In genomic region chr11:123584737-123585136, GRCh38 we compare ENCODE assay signal across 16 cellular contexts.
DNase-seq lines count a peak whose midpoint lies in the region; ATAC-seq and TF ChIP-seq lines count a peak whose summit lies in the region.
"Had no signal": no experiment of that assay in that cellular context is flagged by ENCODE, and none has a peak within 500 bp of the region (broad histone marks: within the 10 kb centered on the region; RNA-seq: fewer than 3 reads in every experiment).

No MANE protein-coding gene starts in this region.

- peak overlapping the region; percentile 41; the same call in 1 of the 2 replicates for H3K9ac ChIP-seq in BLaER1
- no peak overlapping the region for H3K9ac ChIP-seq in neural progenitor cell

- no peak for ATAC-seq in stimulated activated naive CD8-positive, alpha-beta T cell treated with anti-CD3 and anti-CD28 coated beads, Interleukin-15, Interleukin-2, amounts not matched to agents 100 U/mL and 50 U/mL, for 24 hours
- ATAC-seq in GM18519 (IDR thresholded peaks at IDR 0.05; ENCODE audit: low FRiP score, unreplicated experiment) = no peak
- ATAC-seq in GM21447 (IDR thresholded peaks at IDR 0.05; ENCODE audit: unreplicated experiment) = no peak
- ATAC-seq: GM12878, HCT116, K562 had no signal

- H3K79me2 ChIP-seq in neural progenitor cell (ENCODE audit: low read depth) = no peaks in the 10 kb centered on the region

- H3K27ac ChIP-seq in BLaER1 (peak overlapping the region; percentile 67), C4-2B (0 out of 2 replicates have a peak overlapping the region, but pooled peaks have one; percentile 5), adrenal gland (peak overlapping the region in 3 of 5 donors; percentile 38 to 65 (median 41)), neural progenitor cell (no peak overlapping the region)

- intact Hi-C loops in adrenal gland (cut with DNase I) = loop anchor here (5.0 kb wide), 1 partner anchor 123 kb away; no protein-coding TSS in a partner anchor

- H3K4me3 ChIP-seq in BLaER1 (no peak overlapping the region), adrenal gland (no peak overlapping the region), neural progenitor cell (no peak overlapping the region)
- H3K4me3 ChIP-seq: GM12878, K562 had no signal

- peaks cover 25% of the 10 kb centered on the region for H3K4me1 Mint-ChIP-seq in neural progenitor cell

- H3K36me3 ChIP-seq in BLaER1 = peaks cover 30% of the 10 kb centered on the region; the same call in 1 of the 2 replicates
- H3K36me3 ChIP-seq in adrenal gland (replicated peaks in 1 of 2) = no peaks in the 10 kb centered on the region
- no peaks in the 10 kb centered on the region for H3K36me3 ChIP-seq in neural progenitor cell

- no peak for DNase-seq in adrenal gland
- DNase-seq in neural progenitor cell (ENCODE audit: low spot score) = no peak
- no peak for DNase-seq in AG08396 (ENCODE audit: low spot score)
- DNase-seq in stimulated activated naive CD8-positive, alpha-beta T cell treated with anti-CD3 and anti-CD28 coated beads, Interleukin-15, Interleukin-2, amounts not matched to agents 100 U/mL and 50 U/mL, for 24 hours = no peak
- DNase-seq: AML-193; C1 segment of cervical spinal cord; CD4-positive, alpha-beta memory T cell; DMS79; GOT3 had no signal

- TF ChIP-seq CTCF in C4-2B (conservative IDR thresholded peaks at IDR 0.05) (no peak), adrenal gland (IDR thresholded peaks at IDR 0.05) (no peak), neural progenitor cell (IDR thresholded peaks at IDR 0.05) (no peak)

- peak overlapping the region; percentile 21 for H3K27ac Mint-ChIP-seq in neural progenitor cell
- H3K27ac Mint-ChIP-seq: CD4-positive, alpha-beta memory T cell had no signal

- peaks cover 27% of the 10 kb centered on the region for H4K20me1 ChIP-seq in BLaER1
- H4K20me1 ChIP-seq in neural progenitor cell (ENCODE audit: low read depth) = peaks cover 19% of the 10 kb centered on the region

- H3K9me3 ChIP-seq in BLaER1 (no peaks in the 10 kb centered on the region), adrenal gland (replicated peaks in 1 of 3) (no peaks in the 10 kb centered on the region), neural progenitor cell (ENCODE audit: low read depth) (no peaks in the 10 kb centered on the region)

- H3F3A ChIP-seq in neural progenitor cell (ENCODE audit: low read depth) = peaks cover 10% of the 10 kb centered on the region

- H3K9me3 Mint-ChIP-seq in neural progenitor cell = no peaks in the 10 kb centered on the region

- H3K27me3 ChIP-seq in BLaER1 (no peaks in the 10 kb centered on the region), adrenal gland (no peaks in the 10 kb centered on the region), neural progenitor cell (no peaks in the 10 kb centered on the region)

- peaks cover 5% of the 10 kb centered on the region for H3K27me3 Mint-ChIP-seq in neural progenitor cell (ENCODE audit: insufficient read depth, low read depth)
- H3K27me3 Mint-ChIP-seq: CD4-positive, alpha-beta memory T cell had no signal

- no peak for TF ChIP-seq POLR2A in adrenal gland (IDR thresholded peaks at IDR 0.05)

- H3K36me3 Mint-ChIP-seq in neural progenitor cell = no peaks in the 10 kb centered on the region

- H3K4me2 ChIP-seq in BLaER1 = peak overlapping the region; percentile 60
- no peak overlapping the region for H3K4me2 ChIP-seq in neural progenitor cell

- H3K4me3 Mint-ChIP-seq in neural progenitor cell = no peak overlapping the region
- H3K4me3 Mint-ChIP-seq: CD4-positive, alpha-beta memory T cell had no signal

- H3K4me1 ChIP-seq in BLaER1 (peaks cover 36% of the 10 kb centered on the region), adrenal gland (replicated peaks in 1 of 2) (peaks cover 3 to 39% of the 10 kb centered on the region in 2 donors), neural progenitor cell (peaks cover 20% of the 10 kb centered on the region)

- H2AFZ ChIP-seq in neural progenitor cell (replicated peaks) = no peak overlapping the region

- WGBS in adrenal gland, 4 donors = 69 to 80% (median 77%) methylated on average over 2 to 7 of the region's 7 CpGs
